ENCODE assay signal across 8 cellular contexts in the genomic region with DNA sequence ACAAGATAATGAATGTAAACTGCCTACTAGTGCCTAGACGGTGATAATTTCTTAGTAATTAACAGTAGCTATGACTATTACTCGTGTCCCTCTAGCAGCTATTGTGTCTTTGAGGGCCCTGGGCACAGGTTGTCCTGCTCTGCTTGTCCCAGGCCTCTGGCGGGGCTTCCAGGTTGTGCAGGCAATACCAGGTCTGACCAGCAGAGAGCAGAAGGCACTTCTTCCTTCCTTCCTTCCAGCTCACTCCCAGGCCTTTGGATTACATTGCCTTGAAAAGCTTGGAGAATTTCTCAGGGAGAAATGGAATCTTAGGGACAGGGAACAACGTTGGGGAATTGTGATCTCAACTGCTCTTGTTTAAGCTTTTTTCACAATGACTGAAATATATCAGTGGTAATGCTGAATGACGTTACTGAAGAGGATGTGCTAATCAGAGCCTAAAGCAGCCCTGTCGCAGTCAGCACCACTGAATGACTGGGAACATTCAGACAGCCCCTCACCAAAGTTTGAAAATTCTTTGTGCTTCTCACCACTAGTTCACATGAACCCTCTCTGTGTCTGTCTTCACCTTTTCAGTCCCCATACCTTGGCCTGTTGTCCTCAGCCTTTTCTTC. TPM values are rescaled to one million over a fixed set of nuclear protein-coding genes. Genes with fewer than 3 reads are reported as not detected.
A peak's percentile ranks its signal among the peaks of the same experiment; 100 is the strongest.
DNase-seq lines count a peak whose midpoint lies in the region; ATAC-seq and TF ChIP-seq lines count a peak whose summit lies in the region.

No MANE protein-coding gene starts in this region.

- H3K27ac Mint-ChIP-seq in activated B cell treated with CpG ODN at 0.5 μM for 24 hours, result no peak overlapping the region

- no peaks in the 10 kb centered on the region for H3K27me3 Mint-ChIP-seq in activated B cell treated with CpG ODN at 0.5 μM for 24 hours

- no peaks in the 10 kb centered on the region for H3K36me3 Mint-ChIP-seq in activated B cell treated with CpG ODN at 0.5 μM for 24 hours (ENCODE audit: low read depth)

- no peaks in the 10 kb centered on the region for H3K36me3 ChIP-seq in lower lobe of right lung

- ATAC-seq in activated B cell treated with CpG ODN at 0.5 μM for 24 hours (ENCODE audit: low read depth) (peak; percentile 64), lower lobe of right lung (peak; percentile 94 to 97)
- ATAC-seq in stimulated activated naive CD8-positive, alpha-beta T cell treated with anti-CD3 and anti-CD28 coated beads, Interleukin-15, Interleukin-2, amounts not matched to agents 100 U/mL and 50 U/mL, for 24 hours, result peak; percentile 75

- peaks cover 7% of the 10 kb centered on the region for H3K4me1 ChIP-seq in lower lobe of right lung

- POLR2A ChIA-PET in activated B cell treated with CpG ODN at 0.5 μM for 24 hours (lab: Charles Lee), result no interaction called here

- peak; percentile 81 for TF ChIP-seq CTCF in HFF-Myc (IDR thresholded peaks at IDR 0.05; ENCODE audit: low read depth, low read length, missing control alignments)
- no peak for TF ChIP-seq CTCF in activated B cell treated with CpG ODN at 0.5 μM for 24 hours (IDR thresholded peaks at IDR 0.05)
- peak; percentile 90 for TF ChIP-seq CTCF in lower lobe of right lung (IDR thresholded peaks at IDR 0.05)

- peaks cover 6% of the 10 kb centered on the region for H3K27me3 ChIP-seq in lower lobe of right lung (ENCODE audit: low read depth)

- DNase-seq in NCI-H524 (lab: John Stamatoyannopoulos, UW) (peak; percentile 18 to 55), NCI-H524 treated with DMSO at 0.1 percent for 48 hours (lab: John Stamatoyannopoulos, UW) (no peak), HFF-Myc (ENCODE audit: extremely low read depth, low read depth) (peak; percentile 44), NCI-H1092 (lab: John Stamatoyannopoulos, UW) (peak; percentile 7), activated B cell treated with CpG ODN at 0.5 μM for 24 hours (no peak), dermis blood vessel endothelial cell (peak; percentile 72), lower lobe of right lung (peak; percentile 80)
- DNase-seq in stimulated activated naive CD8-positive, alpha-beta T cell treated with anti-CD3 and anti-CD28 coated beads, Interleukin-15, Interleukin-2, amounts not matched to agents 100 U/mL and 50 U/mL, for 24 hours, result peak; percentile 69

- no peak overlapping the region for H3K27ac ChIP-seq in lower lobe of right lung

- CTCF ChIA-PET in activated B cell treated with CpG ODN at 0.5 μM for 24 hours (lab: Charles Lee), result interaction anchor here (0.9 to 2.1 kb wide), 6 partner anchors 9 to 193 kb away, joined by 3 to 10 read pairs (median 4); partner anchors contain the start of gene CCKBR

- intact Hi-C loops in activated B cell treated with CpG ODN at 0.5 μM for 24 hours (cut with micrococcal nuclease), result loop anchor here (1.0 kb wide), 2 partner anchors 102 to 192 kb away; no protein-coding TSS in a partner anchor
- intact Hi-C loops in lower lobe of right lung (cut with DNase I), result no loop called here

- H3K4me3 ChIP-seq in HFF-Myc (replicated peaks; ENCODE audit: low read depth, low read length), result no peak overlapping the region
- no peak overlapping the region for H3K4me3 ChIP-seq in lower lobe of right lung

- no peaks in the 10 kb centered on the region for H3K9me3 ChIP-seq in lower lobe of right lung

- no peak overlapping the region for H3K4me3 Mint-ChIP-seq in activated B cell treated with CpG ODN at 0.5 μM for 24 hours

- H3K4me1 Mint-ChIP-seq in activated B cell treated with CpG ODN at 0.5 μM for 24 hours, result no peaks in the 10 kb centered on the region

- no peaks in the 10 kb centered on the region for H3K9me3 Mint-ChIP-seq in activated B cell treated with CpG ODN at 0.5 μM for 24 hours

RNA-seq across cellular contexts. Expression of gene CCKBR, which starts 8.4 kb away (rescaled TPM):
- total RNA-seq in activated B cell treated with CpG ODN at 0.5 μM for 24 hours (not detected in 2 replicates), dermis blood vessel endothelial cell (not detected in 2 replicates), lower lobe of right lung (not detected)

RNA-seq across cellular contexts. Expression of gene CNGA4, which starts 12.3 kb away (rescaled TPM):
- total RNA-seq in activated B cell treated with CpG ODN at 0.5 μM for 24 hours (0.20 and 0.22 TPM in 2 replicates), dermis blood vessel endothelial cell (0.09 TPM in 1 of 2 replicates, not detected in the other), lower lobe of right lung (3.8 TPM)

RNA-seq across cellular contexts. Expression of gene FHIP1B, which starts 16.8 kb away (rescaled TPM):
- 27.7 and 32.8 TPM in 2 replicates for total RNA-seq in activated B cell treated with CpG ODN at 0.5 μM for 24 hours
- 9.5 and 15.1 TPM in 2 replicates for total RNA-seq in dermis blood vessel endothelial cell
- total RNA-seq in lower lobe of right lung, result 37.1 TPM

RNA-seq across cellular contexts. Expression of gene C11orf42, which starts 45.9 kb away (rescaled TPM):
- total RNA-seq in activated B cell treated with CpG ODN at 0.5 μM for 24 hours (not detected in 2 replicates), dermis blood vessel endothelial cell (not detected in 2 replicates), lower lobe of right lung (not detected)

RNA-seq across cellular contexts. Expression of gene OR52W1, which starts 52.2 kb away (rescaled TPM):
- total RNA-seq in activated B cell treated with CpG ODN at 0.5 μM for 24 hours, result not detected in 2 replicates
- not detected in 2 replicates for total RNA-seq in dermis blood vessel endothelial cell
- not detected for total RNA-seq in lower lobe of right lung

Comparison
In these comparisons a context has a peak if more than half of its experiments do, and no peak if none do; other contexts are left out.
1. DNase-seq: peak in NCI-H524 (2 of 2), HFF-Myc (single experiment), NCI-H1092 (single experiment), dermis blood vessel endothelial cell (single experiment), lower lobe of right lung (single experiment) and stimulated activated naive CD8-positive, alpha-beta T cell treated with anti-CD3 and anti-CD28 coated beads, Interleukin-15, Interleukin-2, amounts not matched to agents 100 U/mL and 50 U/mL, for 24 hours (single experiment); none in NCI-H524 treated with DMSO at 0.1 percent for 48 hours (single experiment) and activated B cell treated with CpG ODN at 0.5 μM for 24 hours (single experiment).
2. Peak in every context shown above with its lines, with median percentiles within 50 percentile points of each other: ATAC-seq.